2 cellular contexts compared by ENCODE assay signal in the genomic region with DNA sequence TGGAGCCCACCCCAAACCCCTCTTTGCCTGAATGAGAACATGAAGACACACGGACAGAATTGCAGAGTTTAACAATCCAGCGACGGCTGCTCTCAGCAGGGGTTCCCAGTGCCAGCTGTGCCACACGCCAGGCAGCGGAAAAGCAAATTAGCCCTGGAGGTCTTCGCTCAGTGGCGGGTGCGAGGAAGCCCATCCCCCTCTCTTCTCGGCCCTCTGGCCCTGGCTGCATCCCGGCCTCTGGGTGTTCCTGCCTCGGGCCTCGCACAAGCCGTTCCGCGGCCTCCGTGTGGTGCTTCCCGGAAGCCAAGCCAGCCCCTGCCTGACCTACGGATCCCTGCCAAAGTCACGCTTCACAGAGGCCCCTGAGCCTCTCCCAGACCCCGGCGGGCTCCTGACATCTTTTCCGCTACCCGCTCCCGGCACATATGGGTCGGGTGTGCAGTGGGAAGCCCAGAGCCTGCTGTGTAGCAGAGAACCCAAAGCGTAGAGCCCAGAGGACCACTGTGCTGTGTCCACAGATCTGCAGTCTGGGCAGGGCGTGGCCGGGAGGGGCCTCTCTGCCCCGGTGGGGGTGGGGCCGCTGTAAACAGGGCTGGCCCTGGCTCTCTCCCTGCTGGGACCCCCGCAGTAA.
TF ChIP-seq lines count a peak whose summit lies in the region.

No MANE protein-coding gene starts in this region.

TF ChIP-seq in GM23338, 12 proteins besides CTCF, POLR2A, EP300 and RAD21 (continued from another document):
- TF ChIP-seq, protein P1, sequence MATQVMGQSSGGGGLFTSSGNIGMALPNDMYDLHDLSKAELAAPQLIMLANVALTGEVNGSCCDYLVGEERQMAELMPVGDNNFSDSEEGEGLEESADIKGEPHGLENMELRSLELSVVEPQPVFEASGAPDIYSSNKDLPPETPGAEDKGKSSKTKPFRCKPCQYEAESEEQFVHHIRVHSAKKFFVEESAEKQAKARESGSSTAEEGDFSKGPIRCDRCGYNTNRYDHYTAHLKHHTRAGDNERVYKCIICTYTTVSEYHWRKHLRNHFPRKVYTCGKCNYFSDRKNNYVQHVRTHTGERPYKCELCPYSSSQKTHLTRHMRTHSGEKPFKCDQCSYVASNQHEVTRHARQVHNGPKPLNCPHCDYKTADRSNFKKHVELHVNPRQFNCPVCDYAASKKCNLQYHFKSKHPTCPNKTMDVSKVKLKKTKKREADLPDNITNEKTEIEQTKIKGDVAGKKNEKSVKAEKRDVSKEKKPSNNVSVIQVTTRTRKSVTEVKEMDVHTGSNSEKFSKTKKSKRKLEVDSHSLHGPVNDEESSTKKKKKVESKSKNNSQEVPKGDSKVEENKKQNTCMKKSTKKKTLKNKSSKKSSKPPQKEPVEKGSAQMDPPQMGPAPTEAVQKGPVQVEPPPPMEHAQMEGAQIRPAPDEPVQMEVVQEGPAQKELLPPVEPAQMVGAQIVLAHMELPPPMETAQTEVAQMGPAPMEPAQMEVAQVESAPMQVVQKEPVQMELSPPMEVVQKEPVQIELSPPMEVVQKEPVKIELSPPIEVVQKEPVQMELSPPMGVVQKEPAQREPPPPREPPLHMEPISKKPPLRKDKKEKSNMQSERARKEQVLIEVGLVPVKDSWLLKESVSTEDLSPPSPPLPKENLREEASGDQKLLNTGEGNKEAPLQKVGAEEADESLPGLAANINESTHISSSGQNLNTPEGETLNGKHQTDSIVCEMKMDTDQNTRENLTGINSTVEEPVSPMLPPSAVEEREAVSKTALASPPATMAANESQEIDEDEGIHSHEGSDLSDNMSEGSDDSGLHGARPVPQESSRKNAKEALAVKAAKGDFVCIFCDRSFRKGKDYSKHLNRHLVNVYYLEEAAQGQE (IDR thresholded peaks at IDR 0.05; ENCODE audit: unreplicated experiment): no peak

TF ChIP-seq in HepG2, 621 proteins besides CTCF, POLR2A, EP300 and RAD21 (continued from another document):
- TF ChIP-seq, protein P2, sequence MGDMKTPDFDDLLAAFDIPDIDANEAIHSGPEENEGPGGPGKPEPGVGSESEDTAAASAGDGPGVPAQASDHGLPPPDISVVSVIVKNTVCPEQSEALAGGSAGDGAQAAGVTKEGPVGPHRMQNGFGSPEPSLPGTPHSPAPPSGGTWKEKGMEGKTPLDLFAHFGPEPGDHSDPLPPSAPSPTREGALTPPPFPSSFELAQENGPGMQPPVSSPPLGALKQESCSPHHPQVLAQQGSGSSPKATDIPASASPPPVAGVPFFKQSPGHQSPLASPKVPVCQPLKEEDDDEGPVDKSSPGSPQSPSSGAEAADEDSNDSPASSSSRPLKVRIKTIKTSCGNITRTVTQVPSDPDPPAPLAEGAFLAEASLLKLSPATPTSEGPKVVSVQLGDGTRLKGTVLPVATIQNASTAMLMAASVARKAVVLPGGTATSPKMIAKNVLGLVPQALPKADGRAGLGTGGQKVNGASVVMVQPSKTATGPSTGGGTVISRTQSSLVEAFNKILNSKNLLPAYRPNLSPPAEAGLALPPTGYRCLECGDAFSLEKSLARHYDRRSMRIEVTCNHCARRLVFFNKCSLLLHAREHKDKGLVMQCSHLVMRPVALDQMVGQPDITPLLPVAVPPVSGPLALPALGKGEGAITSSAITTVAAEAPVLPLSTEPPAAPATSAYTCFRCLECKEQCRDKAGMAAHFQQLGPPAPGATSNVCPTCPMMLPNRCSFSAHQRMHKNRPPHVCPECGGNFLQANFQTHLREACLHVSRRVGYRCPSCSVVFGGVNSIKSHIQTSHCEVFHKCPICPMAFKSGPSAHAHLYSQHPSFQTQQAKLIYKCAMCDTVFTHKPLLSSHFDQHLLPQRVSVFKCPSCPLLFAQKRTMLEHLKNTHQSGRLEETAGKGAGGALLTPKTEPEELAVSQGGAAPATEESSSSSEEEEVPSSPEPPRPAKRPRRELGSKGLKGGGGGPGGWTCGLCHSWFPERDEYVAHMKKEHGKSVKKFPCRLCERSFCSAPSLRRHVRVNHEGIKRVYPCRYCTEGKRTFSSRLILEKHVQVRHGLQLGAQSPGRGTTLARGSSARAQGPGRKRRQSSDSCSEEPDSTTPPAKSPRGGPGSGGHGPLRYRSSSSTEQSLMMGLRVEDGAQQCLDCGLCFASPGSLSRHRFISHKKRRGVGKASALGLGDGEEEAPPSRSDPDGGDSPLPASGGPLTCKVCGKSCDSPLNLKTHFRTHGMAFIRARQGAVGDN (CRISPR knock-in tag; IDR thresholded peaks at IDR 0.05): peak; percentile 27; the same call in 1 of the 2 replicates
- TF ChIP-seq ZNF143 (CRISPR knock-in tag; IDR thresholded peaks at IDR 0.05) (no peak), HDAC1 (CRISPR knock-in tag; IDR thresholded peaks at IDR 0.05) (no peak), MZF1 (CRISPR knock-in tag; IDR thresholded peaks at IDR 0.05; ENCODE audit: borderline replicate concordance) (no peak), ZBTB1 (CRISPR knock-in tag; IDR thresholded peaks at IDR 0.05; ENCODE audit: borderline replicate concordance) (no peak), EZH2 (conservative IDR thresholded peaks at IDR 0.05; ENCODE audit: low read depth, low read length) (0 out of 2 replicates have a peak, but pooled peaks have one; percentile 31)
- TF ChIP-seq, protein P3, sequence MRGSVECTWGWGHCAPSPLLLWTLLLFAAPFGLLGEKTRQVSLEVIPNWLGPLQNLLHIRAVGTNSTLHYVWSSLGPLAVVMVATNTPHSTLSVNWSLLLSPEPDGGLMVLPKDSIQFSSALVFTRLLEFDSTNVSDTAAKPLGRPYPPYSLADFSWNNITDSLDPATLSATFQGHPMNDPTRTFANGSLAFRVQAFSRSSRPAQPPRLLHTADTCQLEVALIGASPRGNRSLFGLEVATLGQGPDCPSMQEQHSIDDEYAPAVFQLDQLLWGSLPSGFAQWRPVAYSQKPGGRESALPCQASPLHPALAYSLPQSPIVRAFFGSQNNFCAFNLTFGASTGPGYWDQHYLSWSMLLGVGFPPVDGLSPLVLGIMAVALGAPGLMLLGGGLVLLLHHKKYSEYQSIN (CRISPR knock-in tag; IDR thresholded peaks at IDR 0.05; ENCODE audit: borderline replicate concordance): no peak
